19 cellular contexts compared by ENCODE assay signal in genomic region chrX:95950679-95951078, GRCh38.
DNase-seq lines count a peak whose midpoint lies in the region; ATAC-seq, FAIRE-seq and TF ChIP-seq lines count a peak whose summit lies in the region.
"Had no signal": no experiment of that assay in that cellular context is flagged by ENCODE, and none has a peak within 500 bp of the region (broad histone marks: within the 10 kb centered on the region; RNA-seq: fewer than 3 reads in every experiment).

No MANE protein-coding gene starts in this region.

- no CpG with 5 or more reads among the region's 1 CpG for WGBS in trophoblast cell (ENCODE audit: extremely low coverage, insufficient coverage, insufficient read length)

- H3K9me2 ChIP-seq in MM.1S (replicated peaks; ENCODE audit: insufficient read depth, low read length) = no peaks in the 10 kb centered on the region

- H3K36me3 ChIP-seq in MM.1S (replicated peaks; ENCODE audit: insufficient read depth, low read length) (no peaks in the 10 kb centered on the region), trophoblast cell (ENCODE audit: control insufficient read depth in 1 of 2, insufficient read depth in 2 of 2, low read length in 2 of 2) (no peaks in the 10 kb centered on the region)
- H3K36me3 ChIP-seq: BLaER1 treated with 17β-estradiol and CSF1 and Interleukin-3, amounts not matched to agents 10 nM and 100 nM had no signal

- peak overlapping the region; percentile 46 for H2AFZ ChIP-seq in MM.1S (ENCODE audit: low read length)
- H2AFZ ChIP-seq in trophoblast cell (ENCODE audit: insufficient read depth, low read length, poor library complexity) = no peak overlapping the region

- no peak overlapping the region for H3K23ac ChIP-seq in trophoblast cell (ENCODE audit: low read length)

- H3K9me3 ChIP-seq in MM.1S (replicated peaks; ENCODE audit: insufficient read depth, low read length) = no peaks in the 10 kb centered on the region
- H3K9me3 ChIP-seq in trophoblast cell (ENCODE audit: insufficient read depth, low read depth, low read length) = no peaks in the 10 kb centered on the region
- H3K9me3 ChIP-seq: BLaER1 treated with 17β-estradiol and CSF1 and Interleukin-3, amounts not matched to agents 10 nM and 100 nM had no signal

- TF ChIP-seq CTCF in MM.1S (IDR thresholded peaks at IDR 0.05; ENCODE audit: low read length) = no peak

- no peak for ATAC-seq in HG03469 (IDR thresholded peaks at IDR 0.05; ENCODE audit: unreplicated experiment)
- ATAC-seq: CD8-positive, alpha-beta T cell; HCT116; HepG2 had no signal

- H4K12ac ChIP-seq in trophoblast cell (ENCODE audit: low read depth, low read length) = no peak overlapping the region

- H3K27me3 ChIP-seq in MM.1S (replicated peaks; ENCODE audit: insufficient read depth, low read length) (no peaks in the 10 kb centered on the region), trophoblast cell (ENCODE audit: insufficient read depth, low read length) (no peaks in the 10 kb centered on the region)

- 0 out of 2 replicates have a peak overlapping the region, but pooled peaks have one; percentile 7 for H3K27ac ChIP-seq in MM.1S (ENCODE audit: low read length)
- H3K27ac ChIP-seq in trophoblast cell (ENCODE audit: low read depth, low read length) = no peak overlapping the region
- H3K27ac ChIP-seq: 22Rv1; BLaER1 treated with 17β-estradiol and CSF1 and Interleukin-3, amounts not matched to agents 10 nM and 100 nM had no signal

- H2BK5ac ChIP-seq in trophoblast cell (ENCODE audit: low read depth, low read length, poor library complexity) = no peak overlapping the region

- H4K8ac ChIP-seq in trophoblast cell (ENCODE audit: low read depth, low read length) = no peak overlapping the region

- no peak overlapping the region for H4K91ac ChIP-seq in trophoblast cell (ENCODE audit: low read depth, low read length)

- DNase-seq in MM.1S = peak; percentile 76
- DNase-seq in RPMI8226 = peak; percentile 25
- DNase-seq in trophoblast cell = peak; percentile 40 to 75
- DNase-seq in NCI-H2196 treated with DMSO at 0.1 percent for 48 hours (lab: John Stamatoyannopoulos, UW; ENCODE audit: unreplicated experiment) = no peak
- no peak for DNase-seq in AG20443 (ENCODE audit: low spot score)
- DNase-seq: CD8-positive, alpha-beta T cell; DMS 273 treated with DMSO at 0.1 percent for 48 hours; DMS79; GDM1; GOT3; H7; HFFc6; KBM-7 had no signal

- no peak overlapping the region for H2BK12ac ChIP-seq in trophoblast cell (ENCODE audit: low read length)

- H3K4me2 ChIP-seq in MM.1S (ENCODE audit: low read depth, low read length) (peak overlapping the region; percentile 42; the same call in 1 of the 2 replicates), trophoblast cell (ENCODE audit: low read length) (no peak overlapping the region)
- H3K4me2 ChIP-seq: BLaER1 treated with 17β-estradiol and CSF1 and Interleukin-3, amounts not matched to agents 10 nM and 100 nM had no signal

- H4K20me1 ChIP-seq in MM.1S (ENCODE audit: insufficient read depth, low read length) = no peaks in the 10 kb centered on the region
- H4K20me1 ChIP-seq: BLaER1 treated with 17β-estradiol and CSF1 and Interleukin-3, amounts not matched to agents 10 nM and 100 nM had no signal

- H3K79me1 ChIP-seq in trophoblast cell (ENCODE audit: low read length) = no peaks in the 10 kb centered on the region

- H3K4ac ChIP-seq in trophoblast cell (ENCODE audit: low read depth, low read length) = no peak overlapping the region

- H3K9ac ChIP-seq in MM.1S (ENCODE audit: low read length) (no peak overlapping the region), trophoblast cell (ENCODE audit: low read length) (no peak overlapping the region)
- H3K9ac ChIP-seq: BLaER1 treated with 17β-estradiol and CSF1 and Interleukin-3, amounts not matched to agents 10 nM and 100 nM had no signal

- H3K18ac ChIP-seq in trophoblast cell (ENCODE audit: low read length) = no peak overlapping the region

- H3F3A ChIP-seq in MM.1S (ENCODE audit: insufficient read depth, low read length) = no peaks in the 10 kb centered on the region

- H3K79me2 ChIP-seq in MM.1S (ENCODE audit: low read length) (no peaks in the 10 kb centered on the region), trophoblast cell (ENCODE audit: control insufficient read depth, insufficient read depth, low read length, poor library complexity) (no peaks in the 10 kb centered on the region)

- no peak overlapping the region for H2BK120ac ChIP-seq in trophoblast cell (ENCODE audit: insufficient read depth, low read length, poor library complexity)

- no peak overlapping the region for H3K14ac ChIP-seq in trophoblast cell (ENCODE audit: low read length)

- H3K4me3 ChIP-seq in MM.1S (ENCODE audit: low read length) (peak overlapping the region; percentile 29; the same call in 1 of the 2 replicates), trophoblast cell (ENCODE audit: low read depth, low read length) (no peak overlapping the region)
- H3K4me3 ChIP-seq: BLaER1 treated with 17β-estradiol and CSF1 and Interleukin-3, amounts not matched to agents 10 nM and 100 nM had no signal

- H3K4me1 ChIP-seq in MM.1S (ENCODE audit: low read length) = peaks cover 3% of the 10 kb centered on the region; the same call in 1 of the 2 replicates
- H3K4me1 ChIP-seq in trophoblast cell (ENCODE audit: control insufficient read depth in 1 of 2, insufficient read depth in 2 of 2, low read length in 2 of 2) = no peaks in the 10 kb centered on the region
- H3K4me1 ChIP-seq: BLaER1 treated with 17β-estradiol and CSF1 and Interleukin-3, amounts not matched to agents 10 nM and 100 nM had no signal

- FAIRE-seq in A204.1 (lab: Jason Lieb, UNC) = peak; percentile 49
- FAIRE-seq: HepG2 had no signal

- H2AK5ac ChIP-seq in trophoblast cell (ENCODE audit: low read length) = no peak overlapping the region

Comparison
In these comparisons a context has a peak if more than half of its experiments do, and no peak if none do; other contexts are left out.
1. DNase-seq: peak in MM.1S (single experiment), RPMI8226 (single experiment) and trophoblast cell (2 of 2); none in NCI-H2196 treated with DMSO at 0.1 percent for 48 hours (single experiment) and AG20443 (single experiment).